ENCODE assay signal across 11 cellular contexts in the genomic region with DNA sequence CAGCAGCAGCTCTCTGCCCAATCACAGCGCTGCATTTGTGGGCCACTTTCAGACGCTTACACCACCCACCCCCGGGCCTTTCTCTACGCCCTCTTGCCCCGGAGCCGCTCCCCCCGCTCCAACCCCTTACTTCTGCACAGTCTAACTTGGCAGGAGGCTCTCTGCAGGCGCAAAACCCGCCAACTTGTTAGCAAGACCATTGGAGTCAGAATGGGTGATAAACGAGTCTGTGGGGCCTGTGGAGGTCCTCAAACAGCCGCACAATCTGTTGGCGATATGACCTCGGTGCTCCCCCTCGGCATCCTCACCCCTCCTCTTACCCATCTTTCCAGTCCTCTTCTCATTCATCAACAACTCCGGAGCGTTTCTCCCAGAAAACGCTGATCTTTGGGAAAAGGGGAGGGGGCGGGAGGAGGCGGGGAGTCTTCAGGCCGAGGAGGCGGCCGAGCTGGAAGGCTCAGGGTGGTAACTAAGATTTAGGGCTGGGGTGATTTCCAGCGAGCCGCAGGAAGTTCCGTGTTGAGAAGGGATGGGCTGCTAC. TPM values are rescaled to one million over a fixed set of nuclear protein-coding genes. Genes with fewer than 3 reads are reported as not detected.
A peak's percentile ranks its signal among the peaks of the same experiment; 100 is the strongest.
DNase-seq lines count a peak whose midpoint lies in the region; ATAC-seq, FAIRE-seq and TF ChIP-seq lines count a peak whose summit lies in the region.
"Had no signal": no experiment of that assay in that cellular context is flagged by ENCODE, and none has a peak within 500 bp of the region (broad histone marks: within the 10 kb centered on the region; RNA-seq: fewer than 3 reads in every experiment).

No MANE protein-coding gene starts in this region.

- H3K27ac Mint-ChIP-seq in neural crest cell (ENCODE audit: unreplicated experiment) (peak overlapping the region; percentile 95), chondrocyte (ENCODE audit: unreplicated experiment) (no peak overlapping the region)
- H3K27ac Mint-ChIP-seq: natural killer cell treated with Interleukin-12 subunit alpha and Interleukin-12 subunit beta and Interleukin-15 and Interleukin-18, amount 100 ng/mL, for 72 hours had no signal

- TF ChIP-seq CTCF in neural crest cell (conservative IDR thresholded peaks at IDR 0.05) (no peak), chondrocyte (IDR thresholded peaks at IDR 0.05) (no peak)

- no peak overlapping the region for H3K27ac ChIP-seq in HUES6 (ENCODE audit: low read depth, low read length)
- H3K27ac ChIP-seq in ectodermal cell (ENCODE audit: insufficient read depth, low read depth, low read length, poor library complexity, severe bottlenecking) = peak overlapping the region; percentile 98
- H3K27ac ChIP-seq: foreskin keratinocyte had no signal

- peak overlapping the region; percentile 57 for H3K9ac ChIP-seq in HUES6 (ENCODE audit: low read length)

- H3K9me3 Mint-ChIP-seq in neural crest cell (no peaks in the 10 kb centered on the region), chondrocyte (ENCODE audit: low read depth) (no peaks in the 10 kb centered on the region)
- H3K9me3 Mint-ChIP-seq: natural killer cell treated with Interleukin-12 subunit alpha and Interleukin-12 subunit beta and Interleukin-15 and Interleukin-18, amount 100 ng/mL, for 72 hours had no signal

- no peaks in the 10 kb centered on the region; the same call in 1 of the 2 replicates for H3K9me3 ChIP-seq in HUES6 (ENCODE audit: control insufficient read depth, insufficient read depth, low read depth, low read length)
- H3K9me3 ChIP-seq in ectodermal cell (ENCODE audit: control insufficient read depth, low read length) = no peaks in the 10 kb centered on the region

- H3K36me3 Mint-ChIP-seq in neural crest cell (ENCODE audit: low read depth) (peaks cover 16% of the 10 kb centered on the region), chondrocyte (ENCODE audit: low read depth) (peaks cover 5% of the 10 kb centered on the region)

- WGBS in ectodermal cell, 2 experiments = 0% methylated on average over 25 of the region's 25 CpGs

- no peak for TF ChIP-seq POLR2A in H54 (IDR thresholded peaks at IDR 0.05; ENCODE audit: low read depth, low read length)

- ATAC-seq in HG02571 (IDR thresholded peaks at IDR 0.05; ENCODE audit: unreplicated experiment) = no peak
- ATAC-seq: foreskin keratinocyte; natural killer cell treated with Interleukin-12 subunit alpha and Interleukin-12 subunit beta and Interleukin-15 and Interleukin-18, amount 100 ng/mL, for 72 hours had no signal

- H3K27me3 Mint-ChIP-seq in neural crest cell (ENCODE audit: low read depth) (peaks cover 83% of the 10 kb centered on the region), chondrocyte (ENCODE audit: low read depth) (peaks cover 76% of the 10 kb centered on the region)

- H3K4me3 ChIP-seq in HUES6 (ENCODE audit: low read depth, low read length) = peak overlapping the region; percentile 71
- H3K4me3 ChIP-seq in ectodermal cell (ENCODE audit: insufficient read depth, low read depth, low read length) = peak overlapping the region; percentile 81

- H3K4me3 Mint-ChIP-seq in neural crest cell = peak overlapping the region; percentile 95
- H3K4me3 Mint-ChIP-seq in chondrocyte (ENCODE audit: unreplicated experiment) = no peak overlapping the region

- H3K36me3 ChIP-seq in HUES6 (ENCODE audit: control insufficient read depth, insufficient read depth, low read length) (no peaks in the 10 kb centered on the region), ectodermal cell (ENCODE audit: control insufficient read depth, insufficient read depth, low read length) (peaks cover 4% of the 10 kb centered on the region)

- peaks cover 64% of the 10 kb centered on the region for H3K4me1 Mint-ChIP-seq in neural crest cell
- H3K4me1 Mint-ChIP-seq in chondrocyte (ENCODE audit: low read depth) = peaks cover 24% of the 10 kb centered on the region

- H3K4me1 ChIP-seq in HUES6 (ENCODE audit: control insufficient read depth, insufficient read depth, low read length) (peaks cover 35% of the 10 kb centered on the region), ectodermal cell (ENCODE audit: control insufficient read depth, insufficient read depth, low read length) (peaks cover 18% of the 10 kb centered on the region)
- H3K4me1 ChIP-seq: foreskin keratinocyte had no signal

- H3K27me3 ChIP-seq in HUES6 (ENCODE audit: control insufficient read depth, insufficient read depth, low read length) (peaks cover 98% of the 10 kb centered on the region), ectodermal cell (ENCODE audit: control insufficient read depth, insufficient read depth, low read length, poor library complexity, severe bottlenecking) (peaks cover 70% of the 10 kb centered on the region)

- DNase-seq in DMS153 (lab: John Stamatoyannopoulos, UW) = peak; percentile 48
- DNase-seq in neural crest cell (ENCODE audit: low read depth, low spot score) = peak; percentile 58
- DNase-seq in H54 (ENCODE audit: insufficient read length, low spot score) = no peak
- DNase-seq in chondrocyte (ENCODE audit: low spot score) = no peak
- no peak for DNase-seq in NCI-H2107 treated with DMSO at 0.1 percent for 48 hours (lab: John Stamatoyannopoulos, UW; ENCODE audit: unreplicated experiment)
- DNase-seq: DND-41, foreskin keratinocyte had no signal

- FAIRE-seq in H54 (lab: Jason Lieb, UNC) = no peak

RNA-seq across cellular contexts. Expression of a gene that starts 4.2 kb away (rescaled TPM):
- 44.4 TPM for polyA plus RNA-seq in ectodermal cell (2013, experiment 1 of 4)
- 71.5 TPM for polyA plus RNA-seq in ectodermal cell (2013, experiment 2 of 4)
- 71.1 TPM for polyA plus RNA-seq in ectodermal cell (2013, experiment 3 of 4)
- polyA plus RNA-seq in ectodermal cell (2013, experiment 4 of 4) = 74.5 TPM
- total RNA-seq in neural crest cell = 71.8 and 79.5 TPM in 2 replicates
- not detected in 3 replicates for total RNA-seq in chondrocyte
- total RNA-seq: foreskin keratinocyte; natural killer cell treated with Interleukin-12 subunit alpha and Interleukin-12 subunit beta and Interleukin-15 and Interleukin-18, amount 100 ng/mL, for 72 hours had no signal
- polyA plus RNA-seq: foreskin keratinocyte had no signal

Comparison
In these comparisons a context has a peak if more than half of its experiments do, and no peak if none do; other contexts are left out.
1. DNase-seq: peak in DMS153 (single experiment) and neural crest cell (single experiment); none in H54 (single experiment), chondrocyte (single experiment) and NCI-H2107 treated with DMSO at 0.1 percent for 48 hours (single experiment).
2. RNA of a gene that starts 4.2 kb away (total RNA-seq): 71.8 to 79.5 TPM in neural crest cell; not detected in chondrocyte; every median in the first group is over 10 times any median in the second.